In genomic region chr2:226184940-226185575, GRCh38 we compare ENCODE assay signal across 12 cellular contexts.
A peak's percentile ranks its signal among the peaks of the same experiment; 100 is the strongest.
DNase-seq lines count a peak whose midpoint lies in the region; ATAC-seq and TF ChIP-seq lines count a peak whose summit lies in the region.
"Had no signal": no experiment of that assay in that cellular context is flagged by ENCODE, and none has a peak within 500 bp of the region (broad histone marks: within the 10 kb centered on the region; RNA-seq: fewer than 3 reads in every experiment).

No MANE protein-coding gene starts in this region.

- H3K9me3 ChIP-seq in GM23248 (ENCODE audit: low read depth) (no peaks in the 10 kb centered on the region), SJCRH30 (replicated peaks) (peaks cover 5% of the 10 kb centered on the region; the same call in 1 of the 2 replicates), sigmoid colon (no peaks in the 10 kb centered on the region)
- H3K9me3 ChIP-seq: thoracic aorta had no signal

- intact Hi-C loops in sigmoid colon (cut with DNase I), result loop anchor here (10.0 kb wide), 1 partner anchor 610 kb away; the partner anchor contains the start of gene IRS1

- TF ChIP-seq CTCF in fibroblast of villous mesenchyme (IDR thresholded peaks at IDR 0.05; ENCODE audit: insufficient read depth, low read depth, low read length) (no peak), sigmoid colon (IDR thresholded peaks at IDR 0.05) (no peak)

- H3K9me2 ChIP-seq in GM23248 (ENCODE audit: insufficient read depth), result no peaks in the 10 kb centered on the region

- peak; percentile 46 for DNase-seq in GM23248
- DNase-seq in SJCRH30, result peak; percentile 92 to 93
- DNase-seq in fibroblast of villous mesenchyme (ENCODE audit: low read depth), result peak; percentile 44
- no peak for DNase-seq in sigmoid colon
- DNase-seq in SIG-M5 treated with dmso at 0.1 percent for 504 hours (lab: John Stamatoyannopoulos, UW; ENCODE audit: unreplicated experiment), result no peak
- no peak for DNase-seq in stimulated activated CD4-positive, alpha-beta T cell treated with anti-CD3 and anti-CD28 coated beads, Interleukin-1b, Interleukin-23, amount 100 ng/mL, for 48 hours
- DNase-seq: Kasumi-1, left cardiac atrium had no signal

- 13 to 21% methylated on average over 6 of the region's 6 CpGs for WGBS in GM23248 (ENCODE audit: low coverage in 1 of 2, low lambda C conversion rate in 2 of 2, missing lambda C conversion rate in 2 of 2), 2 experiments
- WGBS in sigmoid colon, 2 donors, result 60 to 71% methylated on average over 6 of the region's 6 CpGs

- H3K4me2 ChIP-seq in GM23248 (ENCODE audit: unreplicated experiment), result peak overlapping the region; percentile 84

- H4K20me1 ChIP-seq in GM23248 (ENCODE audit: insufficient read depth), result no peaks in the 10 kb centered on the region

- H3K27me3 ChIP-seq in GM23248 (replicated peaks; ENCODE audit: insufficient read depth) (no peaks in the 10 kb centered on the region), SJCRH30 (no peaks in the 10 kb centered on the region), sigmoid colon (no peaks in the 10 kb centered on the region)

- peak overlapping the region; percentile 91 for H3K27ac ChIP-seq in GM23248
- peak overlapping the region; percentile 97 for H3K27ac ChIP-seq in SJCRH30
- peak overlapping the region in 3 of 4 donors; percentile 41 to 76 (median 67) for H3K27ac ChIP-seq in sigmoid colon
- H3K27ac ChIP-seq: thoracic aorta had no signal

- peaks cover 44% of the 10 kb centered on the region for H3F3A ChIP-seq in GM23248 (ENCODE audit: insufficient read depth)

- no peak for TF ChIP-seq EP300 in sigmoid colon (IDR thresholded peaks at IDR 0.05)

- H3K9ac ChIP-seq in GM23248, result peak overlapping the region; percentile 54

- no peak for ATAC-seq in GM19463 (IDR thresholded peaks at IDR 0.05; ENCODE audit: unreplicated experiment)
- no peak for ATAC-seq in HG03175 (IDR thresholded peaks at IDR 0.05; ENCODE audit: unreplicated experiment)

- in situ Hi-C loops in GM23248 (cut with MboI), result no loop called here

- H3K36me3 ChIP-seq in GM23248 (ENCODE audit: low read depth), result no peaks in the 10 kb centered on the region
- no peaks in the 10 kb centered on the region for H3K36me3 ChIP-seq in SJCRH30
- no peaks in the 10 kb centered on the region for H3K36me3 ChIP-seq in sigmoid colon
- H3K36me3 ChIP-seq: thoracic aorta had no signal

- peak overlapping the region; percentile 57 for H3K4me3 ChIP-seq in GM23248
- peak overlapping the region; percentile 49 for H3K4me3 ChIP-seq in SJCRH30
- no peak overlapping the region for H3K4me3 ChIP-seq in fibroblast of villous mesenchyme (ENCODE audit: low read depth, low read length)
- no peak overlapping the region for H3K4me3 ChIP-seq in sigmoid colon
- H3K4me3 ChIP-seq: coronary artery, thoracic aorta had no signal

- H3K4me1 ChIP-seq in GM23248 (ENCODE audit: insufficient read depth) (peaks cover 43% of the 10 kb centered on the region), SJCRH30 (peaks cover 46% of the 10 kb centered on the region), sigmoid colon (peaks cover 0 to 46% (median 41%) of the 10 kb centered on the region in 4 donors)

- no peaks in the 10 kb centered on the region for H3K79me2 ChIP-seq in GM23248 (ENCODE audit: insufficient read depth)

- TF ChIP-seq POLR2A in sigmoid colon (IDR thresholded peaks at IDR 0.05), result no peak

- H2AFZ ChIP-seq in GM23248, result peak overlapping the region; percentile 64

Comparison
In these comparisons a context has a peak if more than half of its experiments do, and no peak if none do; other contexts are left out.
1. DNase-seq: peak in GM23248 (single experiment), SJCRH30 (2 of 2) and fibroblast of villous mesenchyme (single experiment); none in sigmoid colon (single experiment), SIG-M5 treated with dmso at 0.1 percent for 504 hours (single experiment) and stimulated activated CD4-positive, alpha-beta T cell treated with anti-CD3 and anti-CD28 coated beads, Interleukin-1b, Interleukin-23, amount 100 ng/mL, for 48 hours (single experiment).
2. H3K4me3 ChIP-seq: peak in GM23248 (single experiment) and SJCRH30 (single experiment); none in fibroblast of villous mesenchyme (single experiment) and sigmoid colon (0 of 4).
3. Peak in every context shown above with its lines, with median percentiles within 50 percentile points of each other: H3K27ac ChIP-seq.